ENCODE assay signal across 20 cellular contexts in the genomic region with DNA sequence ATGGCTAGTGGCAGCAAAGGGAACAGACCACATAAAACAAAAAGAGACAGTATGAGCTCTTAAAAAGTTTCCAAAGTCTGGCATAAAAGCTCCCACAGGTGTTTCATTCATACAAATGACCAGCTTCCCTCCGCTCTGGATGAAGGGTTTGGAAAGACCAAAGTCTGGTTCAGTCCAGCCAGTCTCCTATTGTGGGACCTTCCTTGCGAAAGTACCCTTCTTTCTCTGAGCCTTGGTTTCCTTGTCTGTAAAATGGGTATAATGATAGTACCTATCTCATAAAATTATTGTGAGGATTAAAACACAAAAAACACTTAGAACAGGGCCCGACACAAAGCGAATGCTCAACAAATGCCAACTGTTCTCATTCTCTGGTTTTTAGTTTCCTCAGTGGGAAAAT.
DNase-seq lines count a peak whose midpoint lies in the region.
"Had no signal": no experiment of that assay in that cellular context is flagged by ENCODE, and none has a peak within 500 bp of the region (broad histone marks: within the 10 kb centered on the region; RNA-seq: fewer than 3 reads in every experiment).

No MANE protein-coding gene starts in this region.

- H3K4me2 ChIP-seq in GM23248 (ENCODE audit: unreplicated experiment), result no peak overlapping the region
- H3K4me2 ChIP-seq in mesenchymal stem cell (ENCODE audit: low read length, poor library complexity, severe bottlenecking), result no peak overlapping the region
- H3K4me2 ChIP-seq: GM23338 had no signal

- 96% methylated on average over 4 of the region's 4 CpGs for WGBS in GM23248 (ENCODE audit: low coverage in 1 of 2, low lambda C conversion rate in 2 of 2, missing lambda C conversion rate in 2 of 2), 2 experiments
- 100% methylated on average over 3 of the region's 4 CpGs for WGBS in mesenchymal stem cell

- H3K9me2 ChIP-seq in GM23248 (ENCODE audit: insufficient read depth), result no peaks in the 10 kb centered on the region

- H3K9me3 Mint-ChIP-seq in activated CD4-positive, alpha-beta memory T cell treated with anti-CD3 and anti-CD28 coated beads, Interleukin-2, amount 10 ng/mL, durations not matched to agents 7 days and 5 days, result no peaks in the 10 kb centered on the region
- no peaks in the 10 kb centered on the region for H3K9me3 Mint-ChIP-seq in activated CD4-positive, alpha-beta memory T cell treated with anti-CD3 and anti-CD28 coated beads for 36 hours
- H3K9me3 Mint-ChIP-seq in activated T-helper 2 cell treated with anti-CD3 and anti-CD28 coated beads, Interferon-gamma antibody, Interleukin-2, Interleukin-4, amounts not matched to agents 10 μg/mL and 5 μg/mL and 100 μg/mL, durations not matched to agents 14 hours and 24 hours and 36 hours, result no peaks in the 10 kb centered on the region
- H3K9me3 Mint-ChIP-seq: GM23338, memory B cell, naive B cell had no signal

- peaks cover 36% of the 10 kb centered on the region for H3K4me1 ChIP-seq in GM23248 (ENCODE audit: insufficient read depth)
- H3K4me1 ChIP-seq in mesenchymal stem cell (ENCODE audit: control insufficient read depth, insufficient read depth, low read depth, low read length), result peaks cover 15% of the 10 kb centered on the region
- H3K4me1 ChIP-seq: suprapubic skin had no signal

- H2BK15ac ChIP-seq in mesenchymal stem cell (ENCODE audit: low read depth, poor library complexity, severe bottlenecking), result no peak overlapping the region

- H3K79me2 ChIP-seq in GM23248 (ENCODE audit: insufficient read depth), result no peaks in the 10 kb centered on the region

- peaks cover 2% of the 10 kb centered on the region for H3K27me3 Mint-ChIP-seq in activated CD4-positive, alpha-beta memory T cell treated with anti-CD3 and anti-CD28 coated beads, Interleukin-2, amount 10 ng/mL, durations not matched to agents 7 days and 5 days
- H3K27me3 Mint-ChIP-seq in activated CD4-positive, alpha-beta memory T cell treated with anti-CD3 and anti-CD28 coated beads for 36 hours, result peaks cover 2% of the 10 kb centered on the region
- peaks cover 3% of the 10 kb centered on the region for H3K27me3 Mint-ChIP-seq in activated T-helper 2 cell treated with anti-CD3 and anti-CD28 coated beads, Interferon-gamma antibody, Interleukin-2, Interleukin-4, amounts not matched to agents 10 μg/mL and 5 μg/mL and 100 μg/mL, durations not matched to agents 14 hours and 24 hours and 36 hours (ENCODE audit: low read depth)

- H3K9ac ChIP-seq in GM23248 (no peak overlapping the region), mesenchymal stem cell (ENCODE audit: low read length) (no peak overlapping the region)

- peaks cover 24% of the 10 kb centered on the region for H3K4me1 Mint-ChIP-seq in activated CD4-positive, alpha-beta memory T cell treated with anti-CD3 and anti-CD28 coated beads, Interleukin-2, amount 10 ng/mL, durations not matched to agents 7 days and 5 days
- peaks cover 12% of the 10 kb centered on the region for H3K4me1 Mint-ChIP-seq in activated CD4-positive, alpha-beta memory T cell treated with anti-CD3 and anti-CD28 coated beads for 36 hours (ENCODE audit: low read depth)
- H3K4me1 Mint-ChIP-seq in activated T-helper 2 cell treated with anti-CD3 and anti-CD28 coated beads, Interferon-gamma antibody, Interleukin-2, Interleukin-4, amounts not matched to agents 10 μg/mL and 5 μg/mL and 100 μg/mL, durations not matched to agents 14 hours and 24 hours and 36 hours (ENCODE audit: low read depth), result peaks cover 11% of the 10 kb centered on the region
- H3K4me1 Mint-ChIP-seq: memory B cell, naive B cell had no signal

- H3K23ac ChIP-seq in mesenchymal stem cell (ENCODE audit: low read length in 2 of 2), result no peak overlapping the region

- no peaks in the 10 kb centered on the region for H3K79me1 ChIP-seq in mesenchymal stem cell (replicated peaks; ENCODE audit: low read length, poor library complexity, severe bottlenecking)

- peak overlapping the region; percentile 57 for H3K27ac Mint-ChIP-seq in activated CD4-positive, alpha-beta memory T cell treated with anti-CD3 and anti-CD28 coated beads, Interleukin-2, amount 10 ng/mL, durations not matched to agents 7 days and 5 days
- H3K27ac Mint-ChIP-seq in activated CD4-positive, alpha-beta memory T cell treated with anti-CD3 and anti-CD28 coated beads for 36 hours, result no peak overlapping the region
- peak overlapping the region; percentile 58 for H3K27ac Mint-ChIP-seq in activated T-helper 2 cell treated with anti-CD3 and anti-CD28 coated beads, Interferon-gamma antibody, Interleukin-2, Interleukin-4, amounts not matched to agents 10 μg/mL and 5 μg/mL and 100 μg/mL, durations not matched to agents 14 hours and 24 hours and 36 hours
- H3K27ac Mint-ChIP-seq: memory B cell, naive B cell had no signal

- H2AK5ac ChIP-seq in mesenchymal stem cell (ENCODE audit: low read length, severe bottlenecking), result no peak overlapping the region

- H3K14ac ChIP-seq in mesenchymal stem cell (ENCODE audit: low read length in 2 of 2), result no peak overlapping the region

- H3K36me3 ChIP-seq in GM23248 (ENCODE audit: low read depth) (no peaks in the 10 kb centered on the region), mesenchymal stem cell (ENCODE audit: control insufficient read depth in 1 of 2, insufficient read depth in 2 of 2, low read depth in 1 of 2, low read length in 2 of 2) (no peaks in the 10 kb centered on the region)
- H3K36me3 ChIP-seq: suprapubic skin had no signal

- no peak overlapping the region for H2BK5ac ChIP-seq in mesenchymal stem cell (ENCODE audit: low read depth, low read length, poor library complexity, severe bottlenecking)

- POLR2A ChIA-PET in activated CD4-positive, alpha-beta memory T cell treated with anti-CD3 and anti-CD28 coated beads, Interleukin-2, amount 10 ng/mL, durations not matched to agents 7 days and 5 days (lab: Charles Lee), result no interaction called here
- POLR2A ChIA-PET in activated CD4-positive, alpha-beta memory T cell treated with anti-CD3 and anti-CD28 coated beads for 36 hours (lab: Charles Lee), result no interaction called here

- H4K91ac ChIP-seq in mesenchymal stem cell (ENCODE audit: low read length), result no peak overlapping the region

- CTCF ChIA-PET in activated CD4-positive, alpha-beta memory T cell treated with anti-CD3 and anti-CD28 coated beads, Interleukin-2, amount 10 ng/mL, durations not matched to agents 7 days and 5 days (lab: Charles Lee), result interaction anchor here (0.6 kb wide), 1 partner anchor 567 kb away, joined by 4 read pairs; no protein-coding TSS in a partner anchor
- CTCF ChIA-PET in activated CD4-positive, alpha-beta memory T cell treated with anti-CD3 and anti-CD28 coated beads for 36 hours (lab: Charles Lee), result interaction anchor here (0.6 kb wide), 1 partner anchor 9 kb away, joined by 3 read pairs; no protein-coding TSS in a partner anchor

- H3K27ac ChIP-seq in GM23248, result peak overlapping the region; percentile 17; the same call in 1 of the 2 replicates
- peak overlapping the region; percentile 22 for H3K27ac ChIP-seq in mesenchymal stem cell (ENCODE audit: low read length, poor library complexity, severe bottlenecking)
- H3K27ac ChIP-seq: body of pancreas, skin epidermis, suprapubic skin had no signal

- in situ Hi-C loops in GM23248 (cut with MboI), result no loop called here

- H2AFZ ChIP-seq in GM23248 (no peak overlapping the region), mesenchymal stem cell (ENCODE audit: low read depth, low read length) (no peak overlapping the region)

- peaks cover 32% of the 10 kb centered on the region for H3F3A ChIP-seq in GM23248 (ENCODE audit: insufficient read depth)

- no peak overlapping the region for H2BK120ac ChIP-seq in mesenchymal stem cell (ENCODE audit: low read depth, low read length)

- H3K4ac ChIP-seq in mesenchymal stem cell (ENCODE audit: low read depth in 1 of 2, low read length in 2 of 2), result no peak overlapping the region

- no peak overlapping the region for H4K8ac ChIP-seq in mesenchymal stem cell (ENCODE audit: low read length)

- H3K36me3 Mint-ChIP-seq in activated CD4-positive, alpha-beta memory T cell treated with anti-CD3 and anti-CD28 coated beads, Interleukin-2, amount 10 ng/mL, durations not matched to agents 7 days and 5 days (ENCODE audit: low read depth), result no peaks in the 10 kb centered on the region
- no peaks in the 10 kb centered on the region for H3K36me3 Mint-ChIP-seq in activated CD4-positive, alpha-beta memory T cell treated with anti-CD3 and anti-CD28 coated beads for 36 hours
- no peaks in the 10 kb centered on the region for H3K36me3 Mint-ChIP-seq in activated T-helper 2 cell treated with anti-CD3 and anti-CD28 coated beads, Interferon-gamma antibody, Interleukin-2, Interleukin-4, amounts not matched to agents 10 μg/mL and 5 μg/mL and 100 μg/mL, durations not matched to agents 14 hours and 24 hours and 36 hours (ENCODE audit: low read depth)
- H3K36me3 Mint-ChIP-seq: memory B cell, naive B cell had no signal

- H3K27me3 ChIP-seq in GM23248 (replicated peaks; ENCODE audit: insufficient read depth), result no peaks in the 10 kb centered on the region
- no peaks in the 10 kb centered on the region for H3K27me3 ChIP-seq in mesenchymal stem cell (ENCODE audit: control insufficient read depth in 1 of 2, insufficient read depth in 1 of 2, low read length in 2 of 2)
- H3K27me3 ChIP-seq: body of pancreas, suprapubic skin had no signal

- H3K4me3 ChIP-seq in GM23248 (no peak overlapping the region), mesenchymal stem cell (ENCODE audit: insufficient read depth in 1 of 2, low read depth in 1 of 2, low read length in 2 of 2) (no peak overlapping the region)
- H3K4me3 ChIP-seq: body of pancreas, GM23338, skin epidermis, suprapubic skin had no signal

- no peak overlapping the region for H2BK12ac ChIP-seq in mesenchymal stem cell (ENCODE audit: low read length in 2 of 2)

- intact Hi-C loops in activated CD4-positive, alpha-beta memory T cell treated with anti-CD3 and anti-CD28 coated beads for 36 hours (cut with micrococcal nuclease), result no loop called here
- intact Hi-C loops in activated T-helper 2 cell treated with anti-CD3 and anti-CD28 coated beads, Interferon-gamma antibody, Interleukin-2, Interleukin-4, amounts not matched to agents 10 μg/mL and 5 μg/mL and 100 μg/mL, durations not matched to agents 14 hours and 24 hours and 36 hours (cut with micrococcal nuclease), result no loop called here

- no peaks in the 10 kb centered on the region for H4K20me1 ChIP-seq in GM23248 (ENCODE audit: insufficient read depth)

- no peak for DNase-seq in activated CD4-positive, alpha-beta memory T cell treated with anti-CD3 and anti-CD28 coated beads, Interleukin-2, amount 10 ng/mL, durations not matched to agents 7 days and 5 days
- no peak for DNase-seq in activated CD4-positive, alpha-beta memory T cell treated with anti-CD3 and anti-CD28 coated beads for 36 hours
- no peak for DNase-seq in GM23248
- no peak for DNase-seq in activated T-helper 2 cell treated with anti-CD3 and anti-CD28 coated beads, Interferon-gamma antibody, Interleukin-2, Interleukin-4, amounts not matched to agents 10 μg/mL and 5 μg/mL and 100 μg/mL, durations not matched to agents 14 hours and 24 hours and 36 hours (ENCODE audit: low spot score)
- no peak for DNase-seq in mesenchymal stem cell
- DNase-seq in NOMO-1 treated with dmso at 0.1 percent for 144 hours (lab: John Stamatoyannopoulos, UW; ENCODE audit: unreplicated experiment), result no peak
- no peak for DNase-seq in NCI-H2029 (lab: John Stamatoyannopoulos, UW)
- DNase-seq in SIG-M5 (lab: John Stamatoyannopoulos, UW), result no peak
- DNase-seq: activated CD4-positive, CD25-positive, alpha-beta regulatory T cell treated with anti-CD3 and anti-CD28 coated beads, Interleukin-2, amount 50 U/mL, for 72 hours; body of pancreas; Caco-2; left cardiac atrium; naive B cell; NCI-H187; NCI-H526 treated with DMSO at 0.1 percent for 48 hours; occipital lobe had no signal

- H3K9me3 ChIP-seq in GM23248 (ENCODE audit: low read depth), result no peaks in the 10 kb centered on the region
- H3K9me3 ChIP-seq in mesenchymal stem cell (ENCODE audit: control insufficient read depth, low read length), result no peaks in the 10 kb centered on the region
- H3K9me3 ChIP-seq: body of pancreas, Caco-2, suprapubic skin had no signal

- no peak overlapping the region for H3K4me3 Mint-ChIP-seq in activated CD4-positive, alpha-beta memory T cell treated with anti-CD3 and anti-CD28 coated beads, Interleukin-2, amount 10 ng/mL, durations not matched to agents 7 days and 5 days
- no peak overlapping the region for H3K4me3 Mint-ChIP-seq in activated CD4-positive, alpha-beta memory T cell treated with anti-CD3 and anti-CD28 coated beads for 36 hours
- no peak overlapping the region for H3K4me3 Mint-ChIP-seq in activated T-helper 2 cell treated with anti-CD3 and anti-CD28 coated beads, Interferon-gamma antibody, Interleukin-2, Interleukin-4, amounts not matched to agents 10 μg/mL and 5 μg/mL and 100 μg/mL, durations not matched to agents 14 hours and 24 hours and 36 hours (ENCODE audit: low read depth)
- H3K4me3 Mint-ChIP-seq: GM23338, memory B cell, naive B cell had no signal

- no peak overlapping the region for H3K18ac ChIP-seq in mesenchymal stem cell (ENCODE audit: low read depth in 1 of 2, low read length in 2 of 2)
